15 cellular contexts compared by ENCODE assay signal in the genomic region with DNA sequence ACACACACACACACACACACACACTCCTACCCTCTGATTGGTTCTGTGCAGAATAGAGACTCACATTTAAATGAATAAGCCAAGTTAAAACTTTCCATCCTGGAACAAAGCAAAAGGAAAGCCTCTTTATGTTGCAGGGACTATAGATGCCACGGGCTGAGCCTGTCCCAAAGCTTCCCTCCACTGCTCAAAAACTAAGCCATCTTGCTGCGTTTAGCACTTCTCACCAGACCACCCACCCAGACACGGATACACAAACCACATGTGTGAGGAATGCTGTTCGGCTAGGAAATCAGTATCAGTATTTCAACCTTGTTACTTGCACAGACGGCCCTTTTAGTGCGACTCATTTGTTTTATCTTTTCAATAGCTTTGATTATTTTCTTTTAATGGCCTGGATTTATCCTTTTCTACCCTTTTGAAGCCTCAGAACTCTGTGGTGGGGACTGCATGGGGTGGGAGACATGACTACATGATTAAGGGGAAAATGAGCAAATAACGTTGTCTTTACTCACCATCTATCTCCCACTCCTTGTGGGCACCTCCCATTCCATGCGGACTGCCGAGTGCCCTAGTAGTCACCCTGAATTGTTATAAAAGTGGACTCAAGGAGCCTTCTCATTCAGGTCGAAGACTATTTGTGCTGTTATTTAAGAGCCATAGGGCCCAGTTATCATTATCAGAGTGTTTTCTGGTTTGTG.
DNase-seq lines count a peak whose midpoint lies in the region; ATAC-seq and TF ChIP-seq lines count a peak whose summit lies in the region.
"Had no signal": no experiment of that assay in that cellular context is flagged by ENCODE, and none has a peak within 500 bp of the region (broad histone marks: within the 10 kb centered on the region; RNA-seq: fewer than 3 reads in every experiment).

No MANE protein-coding gene starts in this region.

- no peak overlapping the region for H2AFZ ChIP-seq in smooth muscle cell (ENCODE audit: low read depth)

- no peaks in the 10 kb centered on the region for H3K27me3 ChIP-seq in smooth muscle cell (ENCODE audit: low read depth)
- H3K27me3 ChIP-seq: Peyer's patch had no signal

- peaks cover 8% of the 10 kb centered on the region for H3F3A ChIP-seq in smooth muscle cell (ENCODE audit: low read depth)

- in situ Hi-C loops in astrocyte of the spinal cord (cut with HindIII; ENCODE audit: low sequenced_read_pairs) = no loop called here

- H3K4me3 ChIP-seq in HEK293 (ENCODE audit: low read depth, low read length) = no peak overlapping the region
- H3K4me3 ChIP-seq in astrocyte of the spinal cord (ENCODE audit: low read depth, low read length) = no peak overlapping the region
- H3K4me3 ChIP-seq in smooth muscle cell = no peak overlapping the region
- H3K4me3 ChIP-seq: Peyer's patch had no signal

- H3K4me1 ChIP-seq in HEK293 (ENCODE audit: control insufficient read depth, insufficient read depth, low read length) (no peaks in the 10 kb centered on the region), smooth muscle cell (ENCODE audit: low read depth) (peaks cover 10% of the 10 kb centered on the region)
- H3K4me1 ChIP-seq: Peyer's patch had no signal

- no peak overlapping the region for H3K9ac ChIP-seq in smooth muscle cell (ENCODE audit: low read depth)

- 23% methylated on average over 10 of the region's 10 CpGs for WGBS in smooth muscle cell (ENCODE audit: low lambda C conversion rate)

- CTCF ChIA-PET in HEK293 (lab: Yijun Ruan, JAX) = interaction anchor here (1.9 kb wide), 1 partner anchor 15 kb away, joined by 6 read pairs; no protein-coding TSS in a partner anchor

- H3K27ac ChIP-seq in HEK293 (ENCODE audit: extremely low read depth, low read depth, low read length) = no peak overlapping the region
- peak overlapping the region; percentile 44 for H3K27ac ChIP-seq in smooth muscle cell (ENCODE audit: low read depth)
- H3K27ac ChIP-seq: Peyer's patch, VCaP had no signal

- DNase-seq in astrocyte of the spinal cord (ENCODE audit: low read depth, low spot score) (peak; percentile 12), left kidney (ENCODE audit: low read depth, low spot score) (peak; percentile 81), smooth muscle cell (lab: John Stamatoyannopoulos, UW; ENCODE audit: unreplicated experiment) (no peak), NCI-H2029 treated with DMSO at 0.1 percent for 48 hours (lab: John Stamatoyannopoulos, UW) (no peak), AML-193 (lab: John Stamatoyannopoulos, UW) (no peak)
- DNase-seq: activated CD4-positive, alpha-beta T cell treated with anti-CD3 and anti-CD28 coated beads, Interleukin-2, amount 50 U/mL, for 48 hours; DMS53; NCI-H1105; NCI-H2081 treated with DMSO at 0.1 percent for 48 hours; NCI-H446 treated with DMSO at 0.1 percent for 48 hours; Peyer's patch; right cardiac atrium had no signal

- H3K9me3 ChIP-seq in HEK293 (ENCODE audit: control insufficient read depth, insufficient read depth, low read depth, low read length) (no peaks in the 10 kb centered on the region), smooth muscle cell (replicated peaks; ENCODE audit: low read depth) (no peaks in the 10 kb centered on the region)
- H3K9me3 ChIP-seq: Peyer's patch had no signal

- H3K36me3 ChIP-seq in HEK293 (ENCODE audit: control insufficient read depth in 2 of 2, insufficient read depth in 1 of 2, low read length in 2 of 2) (no peaks in the 10 kb centered on the region), smooth muscle cell (ENCODE audit: low read depth) (no peaks in the 10 kb centered on the region)
- H3K36me3 ChIP-seq: Peyer's patch had no signal

- TF ChIP-seq CTCF in HEK293 (tag by site-specific recombination; IDR thresholded peaks at IDR 0.05) = no peak
- no peak for TF ChIP-seq CTCF in astrocyte of the spinal cord (IDR thresholded peaks at IDR 0.05; ENCODE audit: low read depth, low read length)
- no peak for TF ChIP-seq CTCF in smooth muscle cell (IDR thresholded peaks at IDR 0.05; ENCODE audit: borderline replicate concordance, insufficient read depth, poor library complexity, severe bottlenecking)

- peak overlapping the region; percentile 75 for H3K4me2 ChIP-seq in smooth muscle cell

- POLR2A ChIA-PET in HEK293 (lab: Yijun Ruan, JAX) = no interaction called here

- no peaks in the 10 kb centered on the region for H4K20me1 ChIP-seq in smooth muscle cell (ENCODE audit: low read depth)

- H3K79me2 ChIP-seq in smooth muscle cell (ENCODE audit: low read depth) = no peaks in the 10 kb centered on the region

- ATAC-seq in GM19395 (IDR thresholded peaks at IDR 0.05; ENCODE audit: unreplicated experiment) = no peak
- ATAC-seq: right cardiac atrium had no signal

TF ChIP-seq in HEK293, 187 proteins besides CTCF, POLR2A, EP300 and RAD21:
- TF ChIP-seq ZNF837 (tag by site-specific recombination; IDR thresholded peaks at IDR 0.05) = no peak
- TF ChIP-seq, protein P1, sequence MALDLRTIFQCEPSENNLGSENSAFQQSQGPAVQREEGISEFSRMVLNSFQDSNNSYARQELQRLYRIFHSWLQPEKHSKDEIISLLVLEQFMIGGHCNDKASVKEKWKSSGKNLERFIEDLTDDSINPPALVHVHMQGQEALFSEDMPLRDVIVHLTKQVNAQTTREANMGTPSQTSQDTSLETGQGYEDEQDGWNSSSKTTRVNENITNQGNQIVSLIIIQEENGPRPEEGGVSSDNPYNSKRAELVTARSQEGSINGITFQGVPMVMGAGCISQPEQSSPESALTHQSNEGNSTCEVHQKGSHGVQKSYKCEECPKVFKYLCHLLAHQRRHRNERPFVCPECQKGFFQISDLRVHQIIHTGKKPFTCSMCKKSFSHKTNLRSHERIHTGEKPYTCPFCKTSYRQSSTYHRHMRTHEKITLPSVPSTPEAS (tag by site-specific recombination; IDR thresholded peaks at IDR 0.05) = peak; percentile 60; the same call in 1 of the 2 replicates
- TF ChIP-seq, protein P2, sequence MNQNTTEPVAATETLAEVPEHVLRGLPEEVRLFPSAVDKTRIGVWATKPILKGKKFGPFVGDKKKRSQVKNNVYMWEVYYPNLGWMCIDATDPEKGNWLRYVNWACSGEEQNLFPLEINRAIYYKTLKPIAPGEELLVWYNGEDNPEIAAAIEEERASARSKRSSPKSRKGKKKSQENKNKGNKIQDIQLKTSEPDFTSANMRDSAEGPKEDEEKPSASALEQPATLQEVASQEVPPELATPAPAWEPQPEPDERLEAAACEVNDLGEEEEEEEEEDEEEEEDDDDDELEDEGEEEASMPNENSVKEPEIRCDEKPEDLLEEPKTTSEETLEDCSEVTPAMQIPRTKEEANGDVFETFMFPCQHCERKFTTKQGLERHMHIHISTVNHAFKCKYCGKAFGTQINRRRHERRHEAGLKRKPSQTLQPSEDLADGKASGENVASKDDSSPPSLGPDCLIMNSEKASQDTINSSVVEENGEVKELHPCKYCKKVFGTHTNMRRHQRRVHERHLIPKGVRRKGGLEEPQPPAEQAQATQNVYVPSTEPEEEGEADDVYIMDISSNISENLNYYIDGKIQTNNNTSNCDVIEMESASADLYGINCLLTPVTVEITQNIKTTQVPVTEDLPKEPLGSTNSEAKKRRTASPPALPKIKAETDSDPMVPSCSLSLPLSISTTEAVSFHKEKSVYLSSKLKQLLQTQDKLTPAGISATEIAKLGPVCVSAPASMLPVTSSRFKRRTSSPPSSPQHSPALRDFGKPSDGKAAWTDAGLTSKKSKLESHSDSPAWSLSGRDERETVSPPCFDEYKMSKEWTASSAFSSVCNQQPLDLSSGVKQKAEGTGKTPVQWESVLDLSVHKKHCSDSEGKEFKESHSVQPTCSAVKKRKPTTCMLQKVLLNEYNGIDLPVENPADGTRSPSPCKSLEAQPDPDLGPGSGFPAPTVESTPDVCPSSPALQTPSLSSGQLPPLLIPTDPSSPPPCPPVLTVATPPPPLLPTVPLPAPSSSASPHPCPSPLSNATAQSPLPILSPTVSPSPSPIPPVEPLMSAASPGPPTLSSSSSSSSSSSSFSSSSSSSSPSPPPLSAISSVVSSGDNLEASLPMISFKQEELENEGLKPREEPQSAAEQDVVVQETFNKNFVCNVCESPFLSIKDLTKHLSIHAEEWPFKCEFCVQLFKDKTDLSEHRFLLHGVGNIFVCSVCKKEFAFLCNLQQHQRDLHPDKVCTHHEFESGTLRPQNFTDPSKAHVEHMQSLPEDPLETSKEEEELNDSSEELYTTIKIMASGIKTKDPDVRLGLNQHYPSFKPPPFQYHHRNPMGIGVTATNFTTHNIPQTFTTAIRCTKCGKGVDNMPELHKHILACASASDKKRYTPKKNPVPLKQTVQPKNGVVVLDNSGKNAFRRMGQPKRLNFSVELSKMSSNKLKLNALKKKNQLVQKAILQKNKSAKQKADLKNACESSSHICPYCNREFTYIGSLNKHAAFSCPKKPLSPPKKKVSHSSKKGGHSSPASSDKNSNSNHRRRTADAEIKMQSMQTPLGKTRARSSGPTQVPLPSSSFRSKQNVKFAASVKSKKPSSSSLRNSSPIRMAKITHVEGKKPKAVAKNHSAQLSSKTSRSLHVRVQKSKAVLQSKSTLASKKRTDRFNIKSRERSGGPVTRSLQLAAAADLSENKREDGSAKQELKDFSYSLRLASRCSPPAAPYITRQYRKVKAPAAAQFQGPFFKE (tag by site-specific recombination; IDR thresholded peaks at IDR 0.05; ENCODE audit: borderline replicate concordance) = no peak
- TF ChIP-seq, protein P3, sequence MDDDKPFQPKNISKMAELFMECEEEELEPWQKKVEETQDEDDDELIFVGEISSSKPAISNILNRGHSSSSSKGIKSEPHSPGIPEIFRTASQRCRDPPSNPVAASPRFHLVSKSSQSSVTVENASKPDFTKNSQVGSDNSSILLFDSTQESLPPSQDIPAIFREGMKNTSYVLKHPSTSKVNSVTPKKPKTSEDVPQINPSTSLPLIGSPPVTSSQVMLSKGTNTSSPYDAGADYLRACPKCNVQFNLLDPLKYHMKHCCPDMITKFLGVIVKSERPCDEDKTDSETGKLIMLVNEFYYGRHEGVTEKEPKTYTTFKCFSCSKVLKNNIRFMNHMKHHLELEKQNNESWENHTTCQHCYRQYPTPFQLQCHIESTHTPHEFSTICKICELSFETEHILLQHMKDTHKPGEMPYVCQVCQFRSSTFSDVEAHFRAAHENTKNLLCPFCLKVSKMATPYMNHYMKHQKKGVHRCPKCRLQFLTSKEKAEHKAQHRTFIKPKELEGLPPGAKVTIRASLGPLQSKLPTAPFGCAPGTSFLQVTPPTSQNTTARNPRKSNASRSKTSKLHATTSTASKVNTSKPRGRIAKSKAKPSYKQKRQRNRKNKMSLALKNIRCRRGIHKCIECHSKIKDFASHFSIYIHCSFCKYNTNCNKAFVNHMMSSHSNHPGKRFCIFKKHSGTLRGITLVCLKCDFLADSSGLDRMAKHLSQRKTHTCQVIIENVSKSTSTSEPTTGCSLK (tag by site-specific recombination; IDR thresholded peaks at IDR 0.05) = no peak

Comparison
In these comparisons a context has a peak if more than half of its experiments do, and no peak if none do; other contexts are left out.
1. DNase-seq: peak in astrocyte of the spinal cord (single experiment) and left kidney (single experiment); none in smooth muscle cell (single experiment), NCI-H2029 treated with DMSO at 0.1 percent for 48 hours (single experiment) and AML-193 (0 of 2).